ENCODE assay signal across 8 cellular contexts in genomic region chr4:56821394-56822263, GRCh38. TPM values are rescaled to one million over a fixed set of nuclear protein-coding genes. Genes with fewer than 3 reads are reported as not detected.
DNase-seq lines count a peak whose midpoint lies in the region; ATAC-seq, FAIRE-seq and TF ChIP-seq lines count a peak whose summit lies in the region.
"Had no signal": no experiment of that assay in that cellular context is flagged by ENCODE, and none has a peak within 500 bp of the region (broad histone marks: within the 10 kb centered on the region; RNA-seq: fewer than 3 reads in every experiment).

A gene with protein sequence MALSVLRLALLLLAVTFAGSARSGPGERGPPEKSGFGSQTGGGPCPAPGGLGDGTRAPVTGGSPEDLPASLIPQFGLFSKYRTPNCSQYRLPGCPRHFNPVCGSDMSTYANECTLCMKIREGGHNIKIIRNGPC (minus strand): TSS chr4:56821701. CDS start chr4:56821662, 39 bp downstream.

- no peak for TF ChIP-seq CTCF in ascending aorta (IDR thresholded peaks at IDR 0.05)
- TF ChIP-seq CTCF in keratinocyte (optimal IDR thresholded peaks at IDR 0.05 in 1 of 3, IDR thresholded peaks at IDR 0.05 in 1 of 3, conservative IDR thresholded peaks at IDR 0.05 in 1 of 3; ENCODE audit: extremely low read depth in 1 of 3, insufficient read depth in 2 of 3, low read length in 3 of 3) = peak in 2 of 3 experiments; percentile 41 to 60

- no peaks in the 10 kb centered on the region for H3K27me3 ChIP-seq in ascending aorta
- H3K27me3 ChIP-seq in keratinocyte (ENCODE audit: control insufficient read depth, extremely low read depth, insufficient read depth, low read length) = peaks cover 27% of the 10 kb centered on the region

- H3K9ac ChIP-seq in keratinocyte (ENCODE audit: control insufficient read depth, extremely low read depth, insufficient read depth, low read length) = no peak within 1 kb of the TSS

- peak within 1 kb of the TSS; percentile 76 for H3K4me2 ChIP-seq in keratinocyte (ENCODE audit: control insufficient read depth, extremely low read depth, insufficient read depth, low read depth, low read length)

- ATAC-seq in GM18511 (IDR thresholded peaks at IDR 0.05; ENCODE audit: unreplicated experiment) (peak; percentile 56), HG03442 (IDR thresholded peaks at IDR 0.05; ENCODE audit: unreplicated experiment) (peak; percentile 46), GM21526 (IDR thresholded peaks at IDR 0.05; ENCODE audit: low FRiP score, unreplicated experiment) (no peak)

- H3K4me3 ChIP-seq in ascending aorta = peak within 1 kb of the TSS; percentile 53 to 61
- H3K4me3 ChIP-seq in keratinocyte (ENCODE audit: control insufficient read depth in 2 of 3, extremely low read depth in 1 of 3, insufficient read depth in 2 of 3, low read depth in 1 of 3, low read length in 3 of 3) = peak within 1 kb of the TSS; percentile 16 to 64 (median 54)

- no peaks in the 10 kb centered on the region for H3K9me1 ChIP-seq in keratinocyte (ENCODE audit: control insufficient read depth, extremely low read depth, insufficient read depth, low read length)

- H3K4me1 ChIP-seq in ascending aorta (no peaks in the 10 kb centered on the region), keratinocyte (ENCODE audit: control insufficient read depth, extremely low read depth, insufficient read depth, low read length) (peaks cover 8% of the 10 kb centered on the region)

- no peaks in the 10 kb centered on the region for H4K20me1 ChIP-seq in keratinocyte (ENCODE audit: control insufficient read depth, extremely low read depth, insufficient read depth, low read length)

- FAIRE-seq in keratinocyte (lab: Jason Lieb, UNC) = no peak
- FAIRE-seq: islet of Langerhans had no signal

- intact Hi-C loops in ascending aorta (cut with DNase I) = no loop called here

- no peak within 1 kb of the TSS for H3K27ac ChIP-seq in ascending aorta
- H3K27ac ChIP-seq in keratinocyte (ENCODE audit: control insufficient read depth, insufficient read depth, low read length) = no peak within 1 kb of the TSS

- H3K79me2 ChIP-seq in keratinocyte (ENCODE audit: control insufficient read depth, insufficient read depth, low read length) = no peaks in the 10 kb centered on the region

- H3K9me3 ChIP-seq in ascending aorta (no peaks in the 10 kb centered on the region), keratinocyte (ENCODE audit: control insufficient read depth, low read depth, low read length) (no peaks in the 10 kb centered on the region)

- H3K36me3 ChIP-seq in ascending aorta (no peaks in the 10 kb centered on the region), keratinocyte (ENCODE audit: control insufficient read depth in 2 of 2, extremely low read depth in 1 of 2, insufficient read depth in 2 of 2, low read length in 2 of 2) (no peaks in the 10 kb centered on the region)

- peak within 1 kb of the TSS; percentile 77 for H2AFZ ChIP-seq in keratinocyte (ENCODE audit: control insufficient read depth, low read length)

- peak; percentile 72 for DNase-seq in T follicular helper cell (ENCODE audit: low read depth)
- DNase-seq in ascending aorta (ENCODE audit: low spot score in 2 of 2) = no peak
- DNase-seq in keratinocyte (ENCODE audit: low read depth, low spot score) = no peak
- DNase-seq in stimulated activated CD4-positive, alpha-beta T cell treated with anti-CD3 and anti-CD28 coated beads, TNF-alpha, amount 100 ng/mL, for 1 hour (ENCODE audit: low read depth in 3 of 3, low spot score in 1 of 3) = peak; percentile 23 to 46 (median 44)

- dilution Hi-C loops in keratinocyte (cut with MboI; ENCODE audit: extremely low pct_ligation_motif_present, low sequenced_read_pairs) = no loop called here

RNA-seq across cellular contexts. Expression of the gene that starts here (rescaled TPM):
- not detected for total RNA-seq in ascending aorta
- polyA plus RNA-seq in keratinocyte = 0.10 TPM in 1 of 3 replicates, not detected in the others
- polyA plus RNA-seq in keratinocyte (2011; ENCODE audit: low read depth) = not detected
- polyA plus RNA-seq in keratinocyte (2011; cell fraction: cytosol; rRNA removed) = not detected in 2 replicates
- polyA plus RNA-seq in keratinocyte (2011; cell fraction: nucleus; rRNA removed) = not detected in 2 replicates
- not detected in 2 replicates for polyA plus RNA-seq in keratinocyte (2012; ENCODE audit: low replicate concordance)
- polyA minus RNA-seq in keratinocyte = not detected in 3 replicates
- not detected for polyA minus RNA-seq in keratinocyte (2011; cell fraction: cytosol; rRNA and poly(A)+ RNA removed)
- polyA minus RNA-seq in keratinocyte (2011; cell fraction: nucleus; rRNA and poly(A)+ RNA removed) = not detected in 2 replicates

Comparison
In these comparisons a context has a peak if more than half of its experiments do, and no peak if none do; other contexts are left out.
1. DNase-seq: peak in T follicular helper cell (single experiment) and stimulated activated CD4-positive, alpha-beta T cell treated with anti-CD3 and anti-CD28 coated beads, TNF-alpha, amount 100 ng/mL, for 1 hour (3 of 3); none in ascending aorta (0 of 2) and keratinocyte (single experiment).
2. CTCF ChIP-seq: peak in keratinocyte (2 of 3); none in ascending aorta (0 of 3).